ENCODE assay signal across 20 cellular contexts in genomic region chr9:23552876-23553275, GRCh38.
"Had no signal": no experiment of that assay in that cellular context is flagged by ENCODE, and none has a peak within 500 bp of the region (broad histone marks: within the 10 kb centered on the region; RNA-seq: fewer than 3 reads in every experiment).

No MANE protein-coding gene starts in this region.

- DNase-seq: IMR-90, Kasumi-1, KG1, MM.1S, NCI-H1092 treated with DMSO at 0.1 percent for 48 hours, NCI-H1436, NCI-H187, NCI-H2029, NCI-H2081 treated with DMSO at 0.1 percent for 48 hours, NCI-H2171, NCI-H226, NCI-H446, NCI-H510A, NCI-H524 treated with DMSO at 0.1 percent for 48 hours, NCI-H69, NCI-H774, SK-N-SH had no signal

- H3K9me2 ChIP-seq: SK-N-SH had no signal

- H3K4me2 ChIP-seq: SK-N-SH had no signal

- ATAC-seq: HepG2, Panc1 had no signal

- H3K9ac ChIP-seq: SK-N-SH had no signal

- H3K27ac ChIP-seq: RWPE1 had no signal

- H3K9me3 ChIP-seq: SK-N-SH had no signal
